In the genomic region with DNA sequence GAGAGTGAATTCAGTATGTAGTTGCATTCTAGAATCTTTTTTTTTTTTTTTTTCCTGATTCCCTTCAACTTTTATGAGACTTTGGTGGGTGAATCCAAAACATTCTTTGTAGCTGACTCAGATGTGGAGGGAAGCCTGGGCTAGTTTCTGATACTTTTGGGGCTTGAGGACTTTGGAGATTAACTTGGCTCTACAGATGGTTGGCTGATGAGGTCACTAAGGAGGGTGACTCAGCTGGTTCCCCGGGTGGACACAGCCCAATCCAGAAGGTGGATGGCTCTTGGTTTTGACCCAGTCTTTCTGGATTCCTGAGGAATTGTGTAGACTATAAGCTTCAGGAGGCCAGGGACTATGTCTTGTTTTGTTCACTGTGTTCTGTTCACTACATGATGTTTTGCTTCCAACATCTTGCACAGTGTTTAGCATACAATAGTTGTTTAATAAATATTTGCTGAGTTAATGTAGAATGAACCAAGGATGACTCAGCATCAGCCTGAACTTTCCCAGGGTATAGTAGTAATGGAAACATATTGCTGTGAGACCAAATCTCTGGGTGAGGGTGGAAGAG, we compare ENCODE assay signal across 9 cellular contexts. TPM values are rescaled to one million over a fixed set of nuclear protein-coding genes. Genes with fewer than 3 reads are reported as not detected.
DNase-seq lines count a peak whose midpoint lies in the region; ATAC-seq and TF ChIP-seq lines count a peak whose summit lies in the region.
"Had no signal": no experiment of that assay in that cellular context is flagged by ENCODE, and none has a peak within 500 bp of the region (broad histone marks: within the 10 kb centered on the region; RNA-seq: fewer than 3 reads in every experiment).

No MANE protein-coding gene starts in this region.

- H3K4me3 Mint-ChIP-seq in neural crest cell, result no peak overlapping the region
- H3K4me3 Mint-ChIP-seq in naive thymus-derived CD4-positive, alpha-beta T cell, result no peak overlapping the region

- no peak overlapping the region for H3K4me3 ChIP-seq in PC-3 (ENCODE audit: low read length)
- H3K4me3 ChIP-seq in naive thymus-derived CD4-positive, alpha-beta T cell (ENCODE audit: low read length), result no peak overlapping the region

- H3K27ac ChIP-seq in PC-3 (ENCODE audit: low read length) (peak overlapping the region; percentile 97), epithelial cell of prostate (peak overlapping the region; percentile 89)
- H3K27ac ChIP-seq in naive thymus-derived CD4-positive, alpha-beta T cell (ENCODE audit: low read depth, low read length), result no peak overlapping the region

- H3K4me1 ChIP-seq in PC-3 (ENCODE audit: insufficient read depth, low read length), result peaks cover 44% of the 10 kb centered on the region
- H3K4me1 ChIP-seq in naive thymus-derived CD4-positive, alpha-beta T cell (ENCODE audit: control insufficient read depth in 2 of 2, insufficient read depth in 2 of 2, low read length in 2 of 2), result no peaks in the 10 kb centered on the region

- no peaks in the 10 kb centered on the region for H3K27me3 Mint-ChIP-seq in neural crest cell (ENCODE audit: low read depth)
- H3K27me3 Mint-ChIP-seq in naive thymus-derived CD4-positive, alpha-beta T cell, result peaks cover 5 to 54% (median 13%) of the 10 kb centered on the region in 5 donors

- peak overlapping the region; percentile 16 for H3K27ac Mint-ChIP-seq in neural crest cell (ENCODE audit: unreplicated experiment)
- H3K27ac Mint-ChIP-seq in naive thymus-derived CD4-positive, alpha-beta T cell, result no peak overlapping the region

- 0 out of 2 replicates have a peak overlapping the region, but pooled peaks have one; percentile 36 for H2AFZ ChIP-seq in PC-3 (ENCODE audit: low read length)

- peak overlapping the region; percentile 73 for H3K9ac ChIP-seq in PC-3 (ENCODE audit: low read length)

- CTCF ChIA-PET in PC-3 (lab: Charles Lee), result interaction anchor here (0.6 to 1.0 kb wide), 2 partner anchors 16 to 84 kb away, joined by 4 read pairs; no protein-coding TSS in a partner anchor
- CTCF ChIA-PET in naive thymus-derived CD4-positive, alpha-beta T cell (lab: Charles Lee), result interaction anchor here (0.6 to 0.9 kb wide), 3 partner anchors 11 to 28 kb away, joined by 3 read pairs; no protein-coding TSS in a partner anchor

- peaks cover 56% of the 10 kb centered on the region for H3K36me3 ChIP-seq in PC-3 (ENCODE audit: low read depth, low read length)
- H3K36me3 ChIP-seq in naive thymus-derived CD4-positive, alpha-beta T cell (ENCODE audit: control insufficient read depth in 2 of 3, insufficient read depth in 3 of 3, low read length in 3 of 3), result no peaks in the 10 kb centered on the region

- BruUV-seq in PC-3 (replicated peaks; lab: Mats Ljungman, UMichigan), result no TSS peak

- H3K9me3 ChIP-seq in PC-3 (ENCODE audit: low read length), result no peaks in the 10 kb centered on the region
- no peaks in the 10 kb centered on the region for H3K9me3 ChIP-seq in naive thymus-derived CD4-positive, alpha-beta T cell (ENCODE audit: control insufficient read depth in 2 of 3, low read length in 3 of 3)

- no peaks in the 10 kb centered on the region for H3K36me3 Mint-ChIP-seq in neural crest cell (ENCODE audit: low read depth)
- H3K36me3 Mint-ChIP-seq in naive thymus-derived CD4-positive, alpha-beta T cell, result no peaks in the 10 kb centered on the region

- H3K27me3 ChIP-seq in PC-3 (ENCODE audit: low read length), result no peaks in the 10 kb centered on the region
- H3K27me3 ChIP-seq in naive thymus-derived CD4-positive, alpha-beta T cell (ENCODE audit: control insufficient read depth in 2 of 2, insufficient read depth in 2 of 2, low read length in 2 of 2), result no peaks in the 10 kb centered on the region

- POLR2A ChIA-PET in PC-3 (lab: Charles Lee; ENCODE audit: unreplicated experiment), result interaction anchor here (0.6 kb wide), 2 partner anchors 68 to 114 kb away, joined by 3 read pairs; no protein-coding TSS in a partner anchor
- POLR2A ChIA-PET in naive thymus-derived CD4-positive, alpha-beta T cell (lab: Charles Lee), result no interaction called here

- H3K4me1 Mint-ChIP-seq in neural crest cell, result no peaks in the 10 kb centered on the region
- peaks cover 0 to 3% (median 0%) of the 10 kb centered on the region in 7 donors for H3K4me1 Mint-ChIP-seq in naive thymus-derived CD4-positive, alpha-beta T cell

- peaks cover 9% of the 10 kb centered on the region for H3F3A ChIP-seq in PC-3 (ENCODE audit: low read length, unreplicated experiment)

- TF ChIP-seq CTCF in PC-3 (conservative IDR thresholded peaks at IDR 0.05; ENCODE audit: low read depth, low read length) (no peak), neural crest cell (conservative IDR thresholded peaks at IDR 0.05) (no peak)

- peak; percentile 40 for DNase-seq in DMS53 treated with DMSO at 0.1 percent for 48 hours (lab: John Stamatoyannopoulos, UW; ENCODE audit: unreplicated experiment)
- peak; percentile 98 for DNase-seq in PC-3
- peak; percentile 69 for DNase-seq in epithelial cell of prostate (ENCODE audit: low read depth, low spot score)
- no peak for DNase-seq in neural crest cell (ENCODE audit: low read depth, low spot score)
- no peak for DNase-seq in SKM-1 (lab: John Stamatoyannopoulos, UW; ENCODE audit: unreplicated experiment)
- DNase-seq in naive thymus-derived CD4-positive, alpha-beta T cell, result no peak
- DNase-seq in SK-N-DZ (ENCODE audit: low spot score), result no peak
- DNase-seq: stimulated activated CD4-positive, alpha-beta T cell treated with anti-CD3 and anti-CD28 coated beads, Interleukin-15, amount 100 ng/mL, for 24 hours had no signal

- H3K9me3 Mint-ChIP-seq in neural crest cell, result no peaks in the 10 kb centered on the region
- H3K9me3 Mint-ChIP-seq in naive thymus-derived CD4-positive, alpha-beta T cell, result peaks cover 0 to 3% (median 0%) of the 10 kb centered on the region in 11 donors

- H3K79me2 ChIP-seq in PC-3 (ENCODE audit: low read length), result peaks cover 58% of the 10 kb centered on the region

- peak; percentile 93 for ATAC-seq in PC-3
- no peak for ATAC-seq in GM19035 (IDR thresholded peaks at IDR 0.05; ENCODE audit: unreplicated experiment)
- no peak for ATAC-seq in naive thymus-derived CD4-positive, alpha-beta T cell

- intact Hi-C loops in PC-3 (cut with micrococcal nuclease), result loop anchor here (5.0 to 10.0 kb wide), 2 partner anchors 88 to 215 kb away; partner anchors contain the start of gene RMC1
- intact Hi-C loops in naive thymus-derived CD4-positive, alpha-beta T cell (cut with micrococcal nuclease), result no loop called here

- H3K4me2 ChIP-seq in PC-3 (ENCODE audit: low read length), result peak overlapping the region; percentile 40

- H3K9me2 ChIP-seq in PC-3 (replicated peaks; ENCODE audit: low read length), result no peaks in the 10 kb centered on the region

- no peaks in the 10 kb centered on the region for H4K20me1 ChIP-seq in PC-3 (ENCODE audit: low read length)

RNA-seq across cellular contexts. Expression of gene LAMA3, which starts 30.5 kb away (rescaled TPM):
- total RNA-seq in PC-3 (2014; rRNA removed) (217 and 224 TPM in 2 replicates), neural crest cell (0.25 and 0.35 TPM in 2 replicates)
- total RNA-seq in naive thymus-derived CD4-positive, alpha-beta T cell, result under 1 TPM in 1 of 5 experiments, not detected in 4; 0.22 TPM
- not detected for polyA plus RNA-seq in naive thymus-derived CD4-positive, alpha-beta T cell
- 0.03 and 0.22 TPM in 2 replicates for polyA plus RNA-seq in SK-N-DZ (2014; cell fraction: cytosol; rRNA removed)
- 0.43 and 0.59 TPM in 2 replicates for polyA plus RNA-seq in SK-N-DZ (2014; cell fraction: nucleus; rRNA removed)

RNA-seq across cellular contexts. Expression of gene ANKRD29, which starts 57.0 kb away (rescaled TPM):
- 31.0 and 31.4 TPM in 2 replicates for total RNA-seq in PC-3 (2014; rRNA removed)
- total RNA-seq in neural crest cell, result 0.61 and 0.96 TPM in 2 replicates
- total RNA-seq in naive thymus-derived CD4-positive, alpha-beta T cell, result under 1 TPM in 3 of 5 experiments, not detected in 2; 0.11 to 0.24 (median 0.17) TPM
- polyA plus RNA-seq in naive thymus-derived CD4-positive, alpha-beta T cell, result under 1 TPM; 0.18 to 0.58 TPM
- 0.16 TPM in 1 of 2 replicates, not detected in the other for polyA plus RNA-seq in SK-N-DZ (2014; cell fraction: cytosol; rRNA removed)
- polyA plus RNA-seq in SK-N-DZ (2014; cell fraction: nucleus; rRNA removed), result not detected in 2 replicates

Comparison
In these comparisons a context has a peak if more than half of its experiments do, and no peak if none do; other contexts are left out.
1. DNase-seq: peak in DMS53 treated with DMSO at 0.1 percent for 48 hours (single experiment), PC-3 (single experiment) and epithelial cell of prostate (single experiment); none in neural crest cell (single experiment), SKM-1 (single experiment), naive thymus-derived CD4-positive, alpha-beta T cell (0 of 9) and SK-N-DZ (single experiment).
2. RNA of gene LAMA3, which starts 30.5 kb away (total RNA-seq): 217 to 224 TPM in PC-3; 0.25 to 0.35 TPM in neural crest cell and 0.22 TPM in naive thymus-derived CD4-positive, alpha-beta T cell; every median in the first group is over 100 times any median in the second.
3. RNA of gene ANKRD29, which starts 57.0 kb away (total RNA-seq): 31.0 to 31.4 TPM in PC-3; 0.61 to 0.96 TPM in neural crest cell and 0.11 to 0.24 TPM in naive thymus-derived CD4-positive, alpha-beta T cell; every median in the first group is over 10 times any median in the second.